ENCODE assay signal across 1 cellular context in genomic region chr1:193104906-193105820, GRCh38.
TF ChIP-seq lines count a peak whose summit lies in the region.

Gene GLRX2, minus strand, starts transcription at chr1:193105414. Its CDS starts 32 bp downstream, at chr1:193105382.

TF ChIP-seq in H1, 55 proteins besides CTCF, POLR2A, EP300 and RAD21 (continued from another document):
- peak; percentile 16; the same call in 1 of the 2 replicates for TF ChIP-seq EGR1 (IDR thresholded peaks at IDR 0.05; ENCODE audit: borderline replicate concordance, low read depth, low read length)
- no peak for TF ChIP-seq CHD7 (IDR thresholded peaks at IDR 0.05; ENCODE audit: insufficient replicate concordance, low read length)
- 0 out of 2 replicates have a peak, but pooled peaks have one; percentile 47 for TF ChIP-seq SP4 (IDR thresholded peaks at IDR 0.05; ENCODE audit: low read length)
- TF ChIP-seq GABPA (IDR thresholded peaks at IDR 0.05; ENCODE audit: borderline replicate concordance, insufficient read depth, low read length), result no peak
- no peak for TF ChIP-seq BRCA1 (IDR thresholded peaks at IDR 0.05; ENCODE audit: low read depth, low read length)
- peak; percentile 88 for TF ChIP-seq KDM4A (IDR thresholded peaks at IDR 0.05; ENCODE audit: low read depth, low read length, severe bottlenecking)
- no peak for TF ChIP-seq TCF12 (IDR thresholded peaks at IDR 0.05; ENCODE audit: low read depth, low read length)
- TF ChIP-seq CBX8 (IDR thresholded peaks at IDR 0.05; ENCODE audit: borderline replicate concordance, low read depth, low read length), result no peak
- TF ChIP-seq SP2 (IDR thresholded peaks at IDR 0.05; ENCODE audit: low read length), result no peak
- TF ChIP-seq BCL11A (IDR thresholded peaks at IDR 0.05; ENCODE audit: low read depth in 2 of 2, low read length in 2 of 2), result no peak
- no peak for TF ChIP-seq NANOG (IDR thresholded peaks at IDR 0.05; ENCODE audit: insufficient read depth, low read depth, low read length, poor library complexity, severe bottlenecking)
- no peak; the same call in 1 of the 2 replicates for TF ChIP-seq BACH1 (IDR thresholded peaks at IDR 0.05; ENCODE audit: low read length)
- peak; percentile 68 for TF ChIP-seq PHF8 (conservative IDR thresholded peaks at IDR 0.05; ENCODE audit: low read depth, low read length)
- no peak for TF ChIP-seq SAP30 (IDR thresholded peaks at IDR 0.05; ENCODE audit: insufficient read depth, insufficient replicate concordance, low read length)
- TF ChIP-seq ATF3 (IDR thresholded peaks at IDR 0.05; ENCODE audit: insufficient read depth, low read depth, low read length), result no peak
- peak; percentile 69; the same call in 1 of the 2 replicates for TF ChIP-seq CREB1 (IDR thresholded peaks at IDR 0.05)
- TF ChIP-seq POLR2AphosphoS5 (IDR thresholded peaks at IDR 0.05; ENCODE audit: low read depth, low read length), result peak; percentile 75
- TF ChIP-seq RXRA (IDR thresholded peaks at IDR 0.05; ENCODE audit: insufficient read depth, low read depth, low read length), result no peak
- TF ChIP-seq SIRT6 (IDR thresholded peaks at IDR 0.05; ENCODE audit: low read length), result no peak
- peak; percentile 63; the same call in 1 of the 2 replicates for TF ChIP-seq TBP (IDR thresholded peaks at IDR 0.05; ENCODE audit: low read depth, low read length)
- no peak for TF ChIP-seq RNF2 (IDR thresholded peaks at IDR 0.05; ENCODE audit: borderline replicate concordance, low read depth, low read length, missing control alignments, poor library complexity, severe bottlenecking)
- no peak for TF ChIP-seq USF2 (IDR thresholded peaks at IDR 0.05; ENCODE audit: low read length)
- no peak for TF ChIP-seq SRF (IDR thresholded peaks at IDR 0.05; ENCODE audit: low read depth, low read length)
- TF ChIP-seq MAFK (IDR thresholded peaks at IDR 0.05; ENCODE audit: low read depth, low read length), result no peak
- TF ChIP-seq HDAC2 (IDR thresholded peaks at IDR 0.05; ENCODE audit: borderline replicate concordance in 1 of 2, low read depth in 2 of 2, low read length in 2 of 2), result no peak
- TF ChIP-seq CTBP2 (IDR thresholded peaks at IDR 0.05; ENCODE audit: borderline replicate concordance, insufficient read depth, insufficient read length, low read length), result no peak
- TF ChIP-seq ASH2L (IDR thresholded peaks at IDR 0.05; ENCODE audit: low read length), result peak; percentile 61
- peak; percentile 74 for TF ChIP-seq TAF1 (IDR thresholded peaks at IDR 0.05; ENCODE audit: low read depth, low read length)
- no peak for TF ChIP-seq RFX5 (IDR thresholded peaks at IDR 0.05; ENCODE audit: borderline replicate concordance, low read depth, low read length)
- TF ChIP-seq SIX5 (IDR thresholded peaks at IDR 0.05; ENCODE audit: low read depth, low read length), result no peak
- TF ChIP-seq POU5F1 (IDR thresholded peaks at IDR 0.05; ENCODE audit: low read depth, low read length), result no peak
- TF ChIP-seq KDM1A (IDR thresholded peaks at IDR 0.05; ENCODE audit: borderline replicate concordance, low read length), result no peak
- TF ChIP-seq MAX (IDR thresholded peaks at IDR 0.05), result peak; percentile 72
- TF ChIP-seq YY1 (IDR thresholded peaks at IDR 0.05; ENCODE audit: low read depth, low read length), result no peak; the same call in 1 of the 2 replicates
TF ChIP-seq in H1: peak in this region for 13.
